ENCODE assay signal across 23 cellular contexts in the genomic region with DNA sequence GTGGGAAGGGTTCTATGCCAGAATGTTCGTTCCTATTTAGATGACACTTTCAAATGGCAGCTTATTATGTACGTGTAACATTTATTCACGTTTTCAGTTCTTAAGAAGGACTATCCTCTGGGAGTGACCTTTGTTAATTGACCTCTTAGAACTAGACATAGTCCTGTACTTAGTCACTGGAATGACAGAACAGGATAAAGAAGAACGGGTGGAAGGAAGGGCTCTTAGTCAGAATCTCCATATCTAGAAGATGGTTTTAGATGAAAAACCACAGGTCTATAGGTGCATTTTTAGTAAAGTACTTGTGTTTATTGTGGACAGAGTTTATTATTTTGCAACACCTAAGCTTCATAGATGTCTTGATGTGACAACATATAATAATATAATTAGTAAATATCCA. TPM values are rescaled to one million over a fixed set of nuclear protein-coding genes. Genes with fewer than 3 reads are reported as not detected.
DNase-seq lines count a peak whose midpoint lies in the region; ATAC-seq lines count a peak whose summit lies in the region.
"Had no signal": no experiment of that assay in that cellular context is flagged by ENCODE, and none has a peak within 500 bp of the region (broad histone marks: within the 10 kb centered on the region; RNA-seq: fewer than 3 reads in every experiment).

No MANE protein-coding gene starts in this region.

- no peak for ATAC-seq in GM19467 (IDR thresholded peaks at IDR 0.05; ENCODE audit: unreplicated experiment)
- ATAC-seq: activated naive CD4-positive, alpha-beta T cell treated with anti-CD3 and anti-CD28 coated beads, Interleukin-2, amount 50 U/mL, for 72 hours; GM23338 had no signal

- DNase-seq in ELR (ENCODE audit: low read depth) (peak; percentile 83), M059J (ENCODE audit: low read depth) (peak; percentile 68), dermis blood vessel endothelial cell (peak; percentile 34), non-pigmented ciliary epithelial cell (ENCODE audit: low read depth) (peak; percentile 41), NCI-H748 (lab: John Stamatoyannopoulos, UW; ENCODE audit: unreplicated experiment) (no peak), nucleus accumbens (lab: John Stamatoyannopoulos, UW) (no peak)
- DNase-seq: activated effector memory CD4-positive, alpha-beta T cell treated with Interleukin-2 at 50 U/mL for 16 hours; C1 segment of cervical spinal cord; COR-L47; islet precursor cell; midbrain; naive B cell; NCI-H1417; NCI-H2029; NCI-H526; SHP77 treated with DMSO at 0.1 percent for 48 hours; sigmoid colon; stimulated activated CD4-positive, alpha-beta T cell treated with anti-CD3 and anti-CD28 coated beads, Interleukin-15, amount 100 ng/mL, for 24 hours; stimulated activated CD4-positive, alpha-beta T cell treated with anti-CD3 and anti-CD28 coated beads, Interleukin-4, amount 100 ng/mL, for 4 hours; T-helper 2 cell had no signal

RNA-seq across cellular contexts. Expression of a gene that starts 6.5 kb away (rescaled TPM):
- 11.4 and 21.6 TPM in 2 replicates for total RNA-seq in M059J (2014; rRNA removed; shearing (Covaris generic))
- total RNA-seq in dermis blood vessel endothelial cell = 25.4 and 28.2 TPM in 2 replicates

RNA-seq across cellular contexts. Expression of a gene that starts 6.5 kb away (rescaled TPM):
- 19.3 and 32.8 TPM in 2 replicates for total RNA-seq in M059J (2014; rRNA removed; shearing (Covaris generic))
- total RNA-seq in dermis blood vessel endothelial cell = 23.6 and 25.7 TPM in 2 replicates

Comparison
In these comparisons a context has a peak if more than half of its experiments do, and no peak if none do; other contexts are left out.
1. DNase-seq: peak in ELR (single experiment), M059J (single experiment), dermis blood vessel endothelial cell (single experiment) and non-pigmented ciliary epithelial cell (single experiment); none in NCI-H748 (single experiment) and nucleus accumbens (0 of 56).